Comparison of ENCODE assay signal across 19 cellular contexts in genomic region chr12:6145584-6145983, GRCh38. TPM values are rescaled to one million over a fixed set of nuclear protein-coding genes. Genes with fewer than 3 reads are reported as not detected.
A peak's percentile ranks its signal among the peaks of the same experiment; 100 is the strongest.
DNase-seq lines count a peak whose midpoint lies in the region; TF ChIP-seq lines count a peak whose summit lies in the region.
"Had no signal": no experiment of that assay in that cellular context is flagged by ENCODE, and none has a peak within 500 bp of the region (broad histone marks: within the 10 kb centered on the region; RNA-seq: fewer than 3 reads in every experiment).

No MANE protein-coding gene starts in this region.

- POLR2A ChIA-PET in activated CD4-positive, alpha-beta T cell treated with anti-CD3 and anti-CD28 coated beads, Interleukin-2, amount 10 ng/mL, durations not matched to agents 7 days and 5 days (lab: Charles Lee): no interaction called here

- CTCF ChIA-PET in activated CD4-positive, alpha-beta T cell treated with anti-CD3 and anti-CD28 coated beads, Interleukin-2, amount 10 ng/mL, durations not matched to agents 7 days and 5 days (lab: Charles Lee): no interaction called here

- peak overlapping the region; percentile 66 for H3K27ac Mint-ChIP-seq in activated CD4-positive, alpha-beta T cell treated with anti-CD3 and anti-CD28 coated beads, Interleukin-2, amount 10 ng/mL, durations not matched to agents 7 days and 5 days
- peak overlapping the region; percentile 91 for H3K27ac Mint-ChIP-seq in dendritic cell treated with granulocyte-macrophage colony-stimulating factor and Interleukin-4, amounts not matched to agents 40 ng/mL and 50 ng/mL, for 4 days
- peak overlapping the region; percentile 28 for H3K27ac Mint-ChIP-seq in progenitor cell of endocrine pancreas
- H3K27ac Mint-ChIP-seq: activated naive CD4-positive, alpha-beta T cell treated with anti-CD3 and anti-CD28 coated beads for 36 hours had no signal

- no peaks in the 10 kb centered on the region for H3K9me3 ChIP-seq in esophagus squamous epithelium
- H3K9me3 ChIP-seq: breast epithelium, mucosa of descending colon, tibial artery had no signal

- no peaks in the 10 kb centered on the region for H3K36me3 ChIP-seq in esophagus squamous epithelium
- H3K36me3 ChIP-seq: breast epithelium, tibial artery had no signal

- peaks cover 35% of the 10 kb centered on the region for H3K4me1 Mint-ChIP-seq in activated CD4-positive, alpha-beta T cell treated with anti-CD3 and anti-CD28 coated beads, Interleukin-2, amount 10 ng/mL, durations not matched to agents 7 days and 5 days
- H3K4me1 Mint-ChIP-seq in dendritic cell treated with granulocyte-macrophage colony-stimulating factor and Interleukin-4, amounts not matched to agents 40 ng/mL and 50 ng/mL, for 4 days (ENCODE audit: low read depth): peaks cover 73% of the 10 kb centered on the region
- H3K4me1 Mint-ChIP-seq in progenitor cell of endocrine pancreas (ENCODE audit: low read depth): peaks cover 16% of the 10 kb centered on the region

- no peak overlapping the region for H3K4me3 Mint-ChIP-seq in activated CD4-positive, alpha-beta T cell treated with anti-CD3 and anti-CD28 coated beads, Interleukin-2, amount 10 ng/mL, durations not matched to agents 7 days and 5 days
- peak overlapping the region; percentile 30 for H3K4me3 Mint-ChIP-seq in dendritic cell treated with granulocyte-macrophage colony-stimulating factor and Interleukin-4, amounts not matched to agents 40 ng/mL and 50 ng/mL, for 4 days
- no peak overlapping the region for H3K4me3 Mint-ChIP-seq in progenitor cell of endocrine pancreas (ENCODE audit: low read depth)
- H3K4me3 Mint-ChIP-seq: activated naive CD4-positive, alpha-beta T cell treated with anti-CD3 and anti-CD28 coated beads for 36 hours had no signal

- H3K27ac ChIP-seq in esophagus squamous epithelium: peak overlapping the region in 1 of 4 donors; percentile 29
- H3K27ac ChIP-seq: breast epithelium, HL-60, tibial artery had no signal

- H3K9me3 Mint-ChIP-seq in activated CD4-positive, alpha-beta T cell treated with anti-CD3 and anti-CD28 coated beads, Interleukin-2, amount 10 ng/mL, durations not matched to agents 7 days and 5 days: peaks cover 7% of the 10 kb centered on the region
- H3K9me3 Mint-ChIP-seq in dendritic cell treated with granulocyte-macrophage colony-stimulating factor and Interleukin-4, amounts not matched to agents 40 ng/mL and 50 ng/mL, for 4 days: no peaks in the 10 kb centered on the region
- H3K9me3 Mint-ChIP-seq in progenitor cell of endocrine pancreas (ENCODE audit: low read depth): peaks cover 15% of the 10 kb centered on the region
- H3K9me3 Mint-ChIP-seq: activated naive CD4-positive, alpha-beta T cell treated with anti-CD3 and anti-CD28 coated beads for 36 hours had no signal

- 42 to 61% methylated on average over 3 of the region's 4 CpGs for WGBS in esophagus squamous epithelium, 2 donors

- intact Hi-C loops in dendritic cell treated with granulocyte-macrophage colony-stimulating factor and Interleukin-4, amounts not matched to agents 40 ng/mL and 50 ng/mL, for 4 days (cut with micrococcal nuclease): loop anchor here (5.0 kb wide), 1 partner anchor 37 kb away; no protein-coding TSS in a partner anchor
- intact Hi-C loops in esophagus squamous epithelium (cut with DNase I): no loop called here

- TF ChIP-seq POLR2A in esophagus squamous epithelium (IDR thresholded peaks at IDR 0.05): no peak

- peaks cover 11% of the 10 kb centered on the region for H3K36me3 Mint-ChIP-seq in activated CD4-positive, alpha-beta T cell treated with anti-CD3 and anti-CD28 coated beads, Interleukin-2, amount 10 ng/mL, durations not matched to agents 7 days and 5 days (ENCODE audit: low read depth)
- H3K36me3 Mint-ChIP-seq in dendritic cell treated with granulocyte-macrophage colony-stimulating factor and Interleukin-4, amounts not matched to agents 40 ng/mL and 50 ng/mL, for 4 days (ENCODE audit: low read depth): peaks cover 8% of the 10 kb centered on the region
- no peaks in the 10 kb centered on the region for H3K36me3 Mint-ChIP-seq in progenitor cell of endocrine pancreas (ENCODE audit: insufficient read depth)

- no peak for DNase-seq in activated CD4-positive, alpha-beta T cell treated with anti-CD3 and anti-CD28 coated beads, Interleukin-2, amount 10 ng/mL, durations not matched to agents 7 days and 5 days
- no peak for DNase-seq in activated CD4-positive, alpha-beta T cell treated with anti-CD3 and anti-CD28 coated beads, Interleukin-2, amount 50 U/mL, for 48 hours
- peak; percentile 87 for DNase-seq in MV-4-11 (lab: John Stamatoyannopoulos, UW)
- DNase-seq in progenitor cell of endocrine pancreas (ENCODE audit: low spot score, unreplicated experiment): no peak
- no peak for DNase-seq in esophagus squamous epithelium (lab: John Stamatoyannopoulos, UW)
- no peak for DNase-seq in NCI-H226
- no peak for DNase-seq in GM20000 (ENCODE audit: low spot score)
- DNase-seq: activated CD8-positive, alpha-beta memory T cell treated with anti-CD3 and anti-CD28 coated beads, Interleukin-2, amount 50 U/mL, for 4 hours; activated naive CD4-positive, alpha-beta T cell treated with anti-CD3 and anti-CD28 coated beads for 36 hours; COR-L47; EL; hippocampal formation; mucosa of descending colon; NCI-H1105; tibial artery had no signal

- H3K27me3 Mint-ChIP-seq in activated CD4-positive, alpha-beta T cell treated with anti-CD3 and anti-CD28 coated beads, Interleukin-2, amount 10 ng/mL, durations not matched to agents 7 days and 5 days: no peaks in the 10 kb centered on the region
- H3K27me3 Mint-ChIP-seq in dendritic cell treated with granulocyte-macrophage colony-stimulating factor and Interleukin-4, amounts not matched to agents 40 ng/mL and 50 ng/mL, for 4 days: no peaks in the 10 kb centered on the region
- H3K27me3 Mint-ChIP-seq in progenitor cell of endocrine pancreas: peaks cover 4% of the 10 kb centered on the region

- TF ChIP-seq CTCF in progenitor cell of endocrine pancreas (IDR thresholded peaks at IDR 0.05; ENCODE audit: unreplicated experiment) (no peak), esophagus squamous epithelium (IDR thresholded peaks at IDR 0.05) (no peak), GM20000 (IDR thresholded peaks at IDR 0.05; ENCODE audit: extremely low read depth, missing control alignments) (no peak)

- H3K4me3 ChIP-seq in esophagus squamous epithelium: no peak overlapping the region
- H3K4me3 ChIP-seq: breast epithelium, K562, mucosa of descending colon, tibial artery had no signal

- peaks cover 0 to 25% (median 7%) of the 10 kb centered on the region in 3 donors for H3K4me1 ChIP-seq in esophagus squamous epithelium
- H3K4me1 ChIP-seq: breast epithelium, tibial artery had no signal

- H3K27me3 ChIP-seq in esophagus squamous epithelium: no peaks in the 10 kb centered on the region
- H3K27me3 ChIP-seq: breast epithelium, tibial artery had no signal

RNA-seq across cellular contexts. Expression of gene VWF, which starts 21.1 kb away (rescaled TPM):
- not detected for total RNA-seq in activated CD4-positive, alpha-beta T cell treated with anti-CD3 and anti-CD28 coated beads, Interleukin-2, amount 10 ng/mL, durations not matched to agents 7 days and 5 days
- 0.10 and 0.22 TPM in 2 replicates for total RNA-seq in progenitor cell of endocrine pancreas
- total RNA-seq in esophagus squamous epithelium: 10 to 100 TPM; 21.1 to 92.5 (median 49.7) TPM
- total RNA-seq: activated naive CD4-positive, alpha-beta T cell treated with anti-CD3 and anti-CD28 coated beads for 36 hours had no signal

RNA-seq across cellular contexts. Expression of gene CD9, which starts 54.6 kb away (rescaled TPM):
- 1 to 10 TPM; 5.4 to 5.7 TPM for total RNA-seq in activated CD4-positive, alpha-beta T cell treated with anti-CD3 and anti-CD28 coated beads, Interleukin-2, amount 10 ng/mL, durations not matched to agents 7 days and 5 days
- total RNA-seq in progenitor cell of endocrine pancreas (6.0 and 10.8 TPM in 2 replicates), esophagus squamous epithelium (1,000 to 10,000 TPM in 1 of 4 donors, 100 to 1,000 TPM in 3; 464 to 1,007 (median 773) TPM)

Comparison
In these comparisons a context has a peak if more than half of its experiments do, and no peak if none do; other contexts are left out.
1. H3K27ac Mint-ChIP-seq: peak in every context shown above with its lines; median percentile 91 in dendritic cell treated with granulocyte-macrophage colony-stimulating factor and Interleukin-4, amounts not matched to agents 40 ng/mL and 50 ng/mL, for 4 days; 66 in activated CD4-positive, alpha-beta T cell treated with anti-CD3 and anti-CD28 coated beads, Interleukin-2, amount 10 ng/mL, durations not matched to agents 7 days and 5 days; 28 in progenitor cell of endocrine pancreas.
2. RNA of gene VWF, which starts 21.1 kb away (total RNA-seq): 21.1 to 92.5 TPM in esophagus squamous epithelium; 0.10 to 0.22 TPM in progenitor cell of endocrine pancreas and not detected in activated CD4-positive, alpha-beta T cell treated with anti-CD3 and anti-CD28 coated beads, Interleukin-2, amount 10 ng/mL, durations not matched to agents 7 days and 5 days; every median in the first group is over 10 times any median in the second.
3. RNA of gene CD9, which starts 54.6 kb away (total RNA-seq): 464 to 1,007 TPM in esophagus squamous epithelium; 6.0 to 10.8 TPM in progenitor cell of endocrine pancreas and 5.4 to 5.7 TPM in activated CD4-positive, alpha-beta T cell treated with anti-CD3 and anti-CD28 coated beads, Interleukin-2, amount 10 ng/mL, durations not matched to agents 7 days and 5 days; every median in the first group is over 10 times any median in the second.